1 cellular context compared by ENCODE assay signal in the genomic region with DNA sequence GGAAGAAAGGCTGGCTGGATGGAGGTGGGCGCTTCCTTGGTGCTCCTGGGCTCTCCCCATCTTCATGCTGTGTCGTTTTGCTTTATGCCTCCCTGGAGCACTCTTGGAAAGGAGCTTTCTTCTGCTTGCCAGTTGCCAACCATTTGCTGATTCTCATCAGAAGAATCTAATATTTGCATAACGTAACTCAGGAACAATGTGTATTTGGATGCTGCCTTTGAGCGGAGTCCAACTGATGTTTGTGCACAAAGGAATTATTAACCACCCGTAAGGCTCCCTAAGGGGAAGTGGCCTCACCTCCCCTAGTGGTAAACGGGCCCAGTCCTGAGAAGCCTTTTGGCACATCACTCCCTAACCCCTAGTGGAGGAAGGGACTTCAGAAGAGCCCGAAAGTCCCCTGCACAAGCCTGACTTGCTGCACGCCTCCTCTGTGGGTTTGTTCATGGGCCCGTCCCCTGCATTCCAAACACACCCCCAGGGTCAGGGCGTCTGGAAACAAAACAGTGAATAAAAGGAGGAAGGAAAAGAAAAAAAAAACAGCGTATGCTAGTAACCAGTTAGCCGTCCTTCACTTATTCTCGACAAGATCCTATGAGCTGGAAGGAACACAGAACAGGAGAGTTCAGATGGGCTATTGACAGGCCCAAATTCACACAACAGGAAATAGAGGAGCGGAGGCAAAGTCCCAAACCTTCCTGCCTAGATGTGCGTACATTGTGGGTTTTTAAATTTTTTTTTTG.
TF ChIP-seq lines count a peak whose summit lies in the region.

No MANE protein-coding gene starts in this region.

TF ChIP-seq in HepG2, 621 proteins besides CTCF, POLR2A, EP300 and RAD21 (continued from another document and continues in another):
- TF ChIP-seq, protein P1, sequence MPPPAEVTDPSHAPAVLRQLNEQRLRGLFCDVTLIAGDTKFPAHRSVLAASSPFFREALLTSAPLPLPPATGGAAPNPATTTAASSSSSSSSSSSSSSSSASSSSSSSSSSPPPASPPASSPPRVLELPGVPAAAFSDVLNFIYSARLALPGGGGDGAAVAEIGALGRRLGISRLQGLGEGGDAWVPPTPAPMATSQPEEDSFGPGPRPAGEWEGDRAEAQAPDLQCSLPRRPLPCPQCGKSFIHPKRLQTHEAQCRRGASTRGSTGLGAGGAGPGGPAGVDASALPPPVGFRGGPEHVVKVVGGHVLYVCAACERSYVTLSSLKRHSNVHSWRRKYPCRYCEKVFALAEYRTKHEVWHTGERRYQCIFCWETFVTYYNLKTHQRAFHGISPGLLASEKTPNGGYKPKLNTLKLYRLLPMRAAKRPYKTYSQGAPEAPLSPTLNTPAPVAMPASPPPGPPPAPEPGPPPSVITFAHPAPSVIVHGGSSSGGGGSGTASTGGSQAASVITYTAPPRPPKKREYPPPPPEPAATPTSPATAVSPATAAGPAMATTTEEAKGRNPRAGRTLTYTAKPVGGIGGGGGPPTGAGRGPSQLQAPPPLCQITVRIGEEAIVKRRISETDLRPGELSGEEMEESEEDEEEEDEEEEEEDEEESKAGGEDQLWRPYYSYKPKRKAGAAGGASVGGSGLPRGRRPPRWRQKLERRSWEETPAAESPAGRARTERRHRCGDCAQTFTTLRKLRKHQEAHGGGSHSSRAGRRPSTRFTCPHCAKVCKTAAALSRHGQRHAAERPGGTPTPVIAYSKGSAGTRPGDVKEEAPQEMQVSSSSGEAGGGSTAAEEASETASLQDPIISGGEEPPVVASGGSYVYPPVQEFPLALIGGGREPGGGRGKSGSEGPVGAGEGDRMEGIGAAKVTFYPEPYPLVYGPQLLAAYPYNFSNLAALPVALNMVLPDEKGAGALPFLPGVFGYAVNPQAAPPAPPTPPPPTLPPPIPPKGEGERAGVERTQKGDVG (CRISPR knock-in tag; IDR thresholded peaks at IDR 0.05; ENCODE audit: borderline replicate concordance) = no peak; the same call in 1 of the 2 replicates
- no peak for TF ChIP-seq TAF15 (IDR thresholded peaks at IDR 0.05; ENCODE audit: low read depth, low read length, poor library complexity, severe bottlenecking)
- no peak for TF ChIP-seq MEIS1 (CRISPR knock-in tag; IDR thresholded peaks at IDR 0.05; ENCODE audit: borderline replicate concordance)
- no peak for TF ChIP-seq ZNF839 (CRISPR knock-in tag; IDR thresholded peaks at IDR 0.05; ENCODE audit: borderline replicate concordance)
- no peak for TF ChIP-seq ZNF496 (CRISPR knock-in tag; IDR thresholded peaks at IDR 0.05; ENCODE audit: insufficient replicate concordance)
- no peak for TF ChIP-seq ZNF292 (CRISPR knock-in tag; IDR thresholded peaks at IDR 0.05; ENCODE audit: borderline replicate concordance, low read depth)
- no peak for TF ChIP-seq ZNF737 (CRISPR knock-in tag; IDR thresholded peaks at IDR 0.05; ENCODE audit: borderline replicate concordance)
- no peak for TF ChIP-seq SRSF9 (IDR thresholded peaks at IDR 0.05; ENCODE audit: borderline replicate concordance, insufficient read depth, low read depth, low read length, poor library complexity, severe bottlenecking)
- TF ChIP-seq IKZF4 (CRISPR knock-in tag; IDR thresholded peaks at IDR 0.05; ENCODE audit: borderline replicate concordance, low read depth, not compliant biosample characterization) = no peak
- no peak for TF ChIP-seq ZNF558 (CRISPR knock-in tag; IDR thresholded peaks at IDR 0.05; ENCODE audit: borderline replicate concordance)
- TF ChIP-seq ZNF224 (CRISPR knock-in tag; IDR thresholded peaks at IDR 0.05) = no peak; the same call in 1 of the 2 replicates
- peak; percentile 79; the same call in 1 of the 2 replicates for TF ChIP-seq ZNF124 (CRISPR knock-in tag; IDR thresholded peaks at IDR 0.05)
- TF ChIP-seq, protein P2, sequence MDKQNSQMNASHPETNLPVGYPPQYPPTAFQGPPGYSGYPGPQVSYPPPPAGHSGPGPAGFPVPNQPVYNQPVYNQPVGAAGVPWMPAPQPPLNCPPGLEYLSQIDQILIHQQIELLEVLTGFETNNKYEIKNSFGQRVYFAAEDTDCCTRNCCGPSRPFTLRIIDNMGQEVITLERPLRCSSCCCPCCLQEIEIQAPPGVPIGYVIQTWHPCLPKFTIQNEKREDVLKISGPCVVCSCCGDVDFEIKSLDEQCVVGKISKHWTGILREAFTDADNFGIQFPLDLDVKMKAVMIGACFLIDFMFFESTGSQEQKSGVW (CRISPR knock-in tag; IDR thresholded peaks at IDR 0.05; ENCODE audit: borderline replicate concordance) = no peak
- TF ChIP-seq PRMT3 (CRISPR knock-in tag; IDR thresholded peaks at IDR 0.05; ENCODE audit: borderline replicate concordance, low read depth) = no peak
- no peak; the same call in 1 of the 2 replicates for TF ChIP-seq ZNF816 (CRISPR knock-in tag; IDR thresholded peaks at IDR 0.05; ENCODE audit: borderline replicate concordance)
- TF ChIP-seq NFKBIZ (CRISPR knock-in tag; IDR thresholded peaks at IDR 0.05) = peak; percentile 81; the same call in 1 of the 2 replicates
- no peak for TF ChIP-seq PHF20 (CRISPR knock-in tag; IDR thresholded peaks at IDR 0.05)
- TF ChIP-seq RFXAP (CRISPR knock-in tag; IDR thresholded peaks at IDR 0.05; ENCODE audit: borderline replicate concordance) = peak; percentile 84; the same call in 1 of the 2 replicates
- peak; percentile 76; the same call in 1 of the 2 replicates for TF ChIP-seq BCL6 (CRISPR knock-in tag; IDR thresholded peaks at IDR 0.05)
- TF ChIP-seq ZNF225 (CRISPR knock-in tag; IDR thresholded peaks at IDR 0.05) = no peak
- TF ChIP-seq ZFP36L1 (CRISPR knock-in tag; IDR thresholded peaks at IDR 0.05) = peak; percentile 76; the same call in 1 of the 2 replicates
- TF ChIP-seq NFRKB (IDR thresholded peaks at IDR 0.05) = no peak
- TF ChIP-seq ZNF761 (CRISPR knock-in tag; conservative IDR thresholded peaks at IDR 0.05) = 0 out of 2 replicates have a peak, but pooled peaks have one; percentile 38
- TF ChIP-seq RFX5 (IDR thresholded peaks at IDR 0.05; ENCODE audit: low read depth, low read length) = no peak
- no peak for TF ChIP-seq PHF5A (CRISPR knock-in tag; IDR thresholded peaks at IDR 0.05; ENCODE audit: low read depth, unreplicated experiment)
- TF ChIP-seq, protein P3, sequence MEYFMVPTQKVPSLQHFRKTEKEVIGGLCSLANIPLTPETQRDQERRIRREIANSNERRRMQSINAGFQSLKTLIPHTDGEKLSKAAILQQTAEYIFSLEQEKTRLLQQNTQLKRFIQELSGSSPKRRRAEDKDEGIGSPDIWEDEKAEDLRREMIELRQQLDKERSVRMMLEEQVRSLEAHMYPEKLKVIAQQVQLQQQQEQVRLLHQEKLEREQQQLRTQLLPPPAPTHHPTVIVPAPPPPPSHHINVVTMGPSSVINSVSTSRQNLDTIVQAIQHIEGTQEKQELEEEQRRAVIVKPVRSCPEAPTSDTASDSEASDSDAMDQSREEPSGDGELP (IDR thresholded peaks at IDR 0.05; ENCODE audit: borderline replicate concordance, low read depth) = peak; percentile 69; the same call in 1 of the 2 replicates
- peak; percentile 88 for TF ChIP-seq RXRA (CRISPR knock-in tag; IDR thresholded peaks at IDR 0.05)
- TF ChIP-seq BHLHE40 (IDR thresholded peaks at IDR 0.05; ENCODE audit: low read length) = peak; percentile 75
- TF ChIP-seq, protein P4, sequence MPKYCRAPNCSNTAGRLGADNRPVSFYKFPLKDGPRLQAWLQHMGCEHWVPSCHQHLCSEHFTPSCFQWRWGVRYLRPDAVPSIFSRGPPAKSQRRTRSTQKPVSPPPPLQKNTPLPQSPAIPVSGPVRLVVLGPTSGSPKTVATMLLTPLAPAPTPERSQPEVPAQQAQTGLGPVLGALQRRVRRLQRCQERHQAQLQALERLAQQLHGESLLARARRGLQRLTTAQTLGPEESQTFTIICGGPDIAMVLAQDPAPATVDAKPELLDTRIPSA (CRISPR knock-in tag; IDR thresholded peaks at IDR 0.05; ENCODE audit: borderline replicate concordance) = no peak
- TF ChIP-seq, protein P5, sequence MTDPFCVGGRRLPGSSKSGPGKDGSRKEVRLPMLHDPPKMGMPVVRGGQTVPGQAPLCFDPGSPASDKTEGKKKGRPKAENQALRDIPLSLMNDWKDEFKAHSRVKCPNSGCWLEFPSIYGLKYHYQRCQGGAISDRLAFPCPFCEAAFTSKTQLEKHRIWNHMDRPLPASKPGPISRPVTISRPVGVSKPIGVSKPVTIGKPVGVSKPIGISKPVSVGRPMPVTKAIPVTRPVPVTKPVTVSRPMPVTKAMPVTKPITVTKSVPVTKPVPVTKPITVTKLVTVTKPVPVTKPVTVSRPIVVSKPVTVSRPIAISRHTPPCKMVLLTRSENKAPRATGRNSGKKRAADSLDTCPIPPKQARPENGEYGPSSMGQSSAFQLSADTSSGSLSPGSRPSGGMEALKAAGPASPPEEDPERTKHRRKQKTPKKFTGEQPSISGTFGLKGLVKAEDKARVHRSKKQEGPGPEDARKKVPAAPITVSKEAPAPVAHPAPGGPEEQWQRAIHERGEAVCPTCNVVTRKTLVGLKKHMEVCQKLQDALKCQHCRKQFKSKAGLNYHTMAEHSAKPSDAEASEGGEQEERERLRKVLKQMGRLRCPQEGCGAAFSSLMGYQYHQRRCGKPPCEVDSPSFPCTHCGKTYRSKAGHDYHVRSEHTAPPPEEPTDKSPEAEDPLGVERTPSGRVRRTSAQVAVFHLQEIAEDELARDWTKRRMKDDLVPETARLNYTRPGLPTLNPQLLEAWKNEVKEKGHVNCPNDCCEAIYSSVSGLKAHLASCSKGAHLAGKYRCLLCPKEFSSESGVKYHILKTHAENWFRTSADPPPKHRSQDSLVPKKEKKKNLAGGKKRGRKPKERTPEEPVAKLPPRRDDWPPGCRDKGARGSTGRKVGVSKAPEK (CRISPR knock-in tag; IDR thresholded peaks at IDR 0.05; ENCODE audit: borderline replicate concordance) = no peak
- TF ChIP-seq IRX3 (CRISPR knock-in tag; IDR thresholded peaks at IDR 0.05; ENCODE audit: borderline replicate concordance, low read depth) = no peak
- TF ChIP-seq NFE2L2 (IDR thresholded peaks at IDR 0.05; ENCODE audit: low read length) = no peak
- peak; percentile 82 for TF ChIP-seq FOXA3 (CRISPR knock-in tag; IDR thresholded peaks at IDR 0.05)
- peak; percentile 2; the same call in 1 of the 2 replicates for TF ChIP-seq CREB1 (IDR thresholded peaks at IDR 0.05)
- peak; percentile 82 for TF ChIP-seq CREB1 (CRISPR knock-in tag; IDR thresholded peaks at IDR 0.05)
- no peak for TF ChIP-seq ZNF329 (CRISPR knock-in tag; IDR thresholded peaks at IDR 0.05; ENCODE audit: low read depth)
- TF ChIP-seq, protein P6, sequence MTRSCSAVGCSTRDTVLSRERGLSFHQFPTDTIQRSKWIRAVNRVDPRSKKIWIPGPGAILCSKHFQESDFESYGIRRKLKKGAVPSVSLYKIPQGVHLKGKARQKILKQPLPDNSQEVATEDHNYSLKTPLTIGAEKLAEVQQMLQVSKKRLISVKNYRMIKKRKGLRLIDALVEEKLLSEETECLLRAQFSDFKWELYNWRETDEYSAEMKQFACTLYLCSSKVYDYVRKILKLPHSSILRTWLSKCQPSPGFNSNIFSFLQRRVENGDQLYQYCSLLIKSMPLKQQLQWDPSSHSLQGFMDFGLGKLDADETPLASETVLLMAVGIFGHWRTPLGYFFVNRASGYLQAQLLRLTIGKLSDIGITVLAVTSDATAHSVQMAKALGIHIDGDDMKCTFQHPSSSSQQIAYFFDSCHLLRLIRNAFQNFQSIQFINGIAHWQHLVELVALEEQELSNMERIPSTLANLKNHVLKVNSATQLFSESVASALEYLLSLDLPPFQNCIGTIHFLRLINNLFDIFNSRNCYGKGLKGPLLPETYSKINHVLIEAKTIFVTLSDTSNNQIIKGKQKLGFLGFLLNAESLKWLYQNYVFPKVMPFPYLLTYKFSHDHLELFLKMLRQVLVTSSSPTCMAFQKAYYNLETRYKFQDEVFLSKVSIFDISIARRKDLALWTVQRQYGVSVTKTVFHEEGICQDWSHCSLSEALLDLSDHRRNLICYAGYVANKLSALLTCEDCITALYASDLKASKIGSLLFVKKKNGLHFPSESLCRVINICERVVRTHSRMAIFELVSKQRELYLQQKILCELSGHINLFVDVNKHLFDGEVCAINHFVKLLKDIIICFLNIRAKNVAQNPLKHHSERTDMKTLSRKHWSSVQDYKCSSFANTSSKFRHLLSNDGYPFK (CRISPR knock-in tag; IDR thresholded peaks at IDR 0.05; ENCODE audit: borderline replicate concordance) = peak; percentile 37; the same call in 1 of the 2 replicates
- peak; percentile 69; the same call in 1 of the 2 replicates for TF ChIP-seq ZNF614 (CRISPR knock-in tag; IDR thresholded peaks at IDR 0.05; ENCODE audit: borderline replicate concordance)
- no peak for TF ChIP-seq ZNF775 (CRISPR knock-in tag; IDR thresholded peaks at IDR 0.05; ENCODE audit: borderline replicate concordance)
- no peak for TF ChIP-seq GTF3A (CRISPR knock-in tag; conservative IDR thresholded peaks at IDR 0.05)
- TF ChIP-seq ZNF382 (CRISPR knock-in tag; IDR thresholded peaks at IDR 0.05; ENCODE audit: borderline replicate concordance) = no peak
- TF ChIP-seq, protein P7, sequence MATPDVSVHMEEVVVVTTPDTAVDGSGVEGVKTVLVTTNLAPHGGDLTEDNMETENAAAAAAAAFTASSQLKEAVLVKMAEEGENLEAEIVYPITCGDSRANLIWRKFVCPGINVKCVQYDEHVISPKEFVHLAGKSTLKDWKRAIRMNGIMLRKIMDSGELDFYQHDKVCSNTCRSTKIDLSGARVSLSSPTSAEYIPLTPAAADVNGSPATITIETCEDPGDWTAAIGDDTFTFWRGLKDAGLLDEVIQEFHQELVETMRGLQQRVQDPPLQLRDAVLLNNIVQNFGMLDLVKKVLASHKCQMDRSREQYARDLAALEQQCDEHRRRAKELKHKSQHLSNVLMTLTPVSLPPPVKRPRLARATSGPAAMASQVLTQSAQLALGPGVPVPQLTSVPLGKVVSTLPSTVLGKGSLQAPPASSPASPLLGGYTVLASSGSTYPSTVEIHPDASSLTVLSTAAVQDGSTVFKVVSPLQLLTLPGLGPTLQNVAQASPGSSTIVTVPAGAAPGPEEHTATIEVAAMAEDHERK (CRISPR knock-in tag; IDR thresholded peaks at IDR 0.05; ENCODE audit: low read depth) = no peak
- TF ChIP-seq MATR3 (CRISPR knock-in tag; IDR thresholded peaks at IDR 0.05) = no peak
- TF ChIP-seq, protein P8, sequence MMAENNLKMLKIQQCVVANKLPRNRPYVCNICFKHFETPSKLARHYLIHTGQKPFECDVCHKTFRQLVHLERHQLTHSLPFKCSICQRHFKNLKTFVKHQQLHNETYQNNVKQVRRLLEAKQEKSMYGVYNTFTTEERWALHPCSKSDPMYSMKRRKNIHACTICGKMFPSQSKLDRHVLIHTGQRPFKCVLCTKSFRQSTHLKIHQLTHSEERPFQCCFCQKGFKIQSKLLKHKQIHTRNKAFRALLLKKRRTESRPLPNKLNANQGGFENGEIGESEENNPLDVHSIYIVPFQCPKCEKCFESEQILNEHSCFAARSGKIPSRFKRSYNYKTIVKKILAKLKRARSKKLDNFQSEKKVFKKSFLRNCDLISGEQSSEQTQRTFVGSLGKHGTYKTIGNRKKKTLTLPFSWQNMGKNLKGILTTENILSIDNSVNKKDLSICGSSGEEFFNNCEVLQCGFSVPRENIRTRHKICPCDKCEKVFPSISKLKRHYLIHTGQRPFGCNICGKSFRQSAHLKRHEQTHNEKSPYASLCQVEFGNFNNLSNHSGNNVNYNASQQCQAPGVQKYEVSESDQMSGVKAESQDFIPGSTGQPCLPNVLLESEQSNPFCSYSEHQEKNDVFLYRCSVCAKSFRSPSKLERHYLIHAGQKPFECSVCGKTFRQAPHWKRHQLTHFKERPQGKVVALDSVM (CRISPR knock-in tag; IDR thresholded peaks at IDR 0.05) = no peak
- TF ChIP-seq ZNF335 (CRISPR knock-in tag; IDR thresholded peaks at IDR 0.05) = 0 out of 2 replicates have a peak, but pooled peaks have one; percentile 64
- TF ChIP-seq SPEN (CRISPR knock-in tag; IDR thresholded peaks at IDR 0.05; ENCODE audit: low read depth) = peak; percentile 68; the same call in 1 of the 2 replicates
